Comparison of ENCODE assay signal across 17 cellular contexts in the genomic region with DNA sequence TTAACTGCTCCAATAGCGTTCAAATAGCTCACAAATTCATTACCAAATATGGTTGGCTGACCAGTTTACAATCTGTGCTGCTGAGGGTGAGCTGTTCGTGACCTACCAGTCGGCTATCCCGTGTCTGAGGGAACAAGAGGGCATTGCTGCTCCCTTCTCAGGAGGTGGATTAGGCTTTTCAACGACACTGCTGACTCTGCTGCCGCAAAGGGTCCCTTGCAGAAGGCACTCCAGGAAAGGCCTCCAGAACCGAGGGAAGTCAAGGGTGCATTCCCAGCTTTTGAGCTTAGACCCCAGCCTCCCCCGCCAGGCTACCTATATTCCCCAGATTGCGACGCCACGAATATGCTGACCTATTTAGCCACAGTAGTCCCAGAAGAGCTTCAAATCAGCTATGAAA. TPM values are rescaled to one million over a fixed set of nuclear protein-coding genes. Genes with fewer than 3 reads are reported as not detected.
A peak's percentile ranks its signal among the peaks of the same experiment; 100 is the strongest.
DNase-seq lines count a peak whose midpoint lies in the region; ATAC-seq and TF ChIP-seq lines count a peak whose summit lies in the region.
"Had no signal": no experiment of that assay in that cellular context is flagged by ENCODE, and none has a peak within 500 bp of the region (broad histone marks: within the 10 kb centered on the region; RNA-seq: fewer than 3 reads in every experiment).

No MANE protein-coding gene starts in this region.

- ATAC-seq in left lobe of liver (peak; percentile 91), upper lobe of left lung (ENCODE audit: low FRiP score in 2 of 2) (no peak)

- H3K27ac ChIP-seq in KOPT-K1 (ENCODE audit: low read depth, low read length, poor library complexity, severe bottlenecking), result peak overlapping the region; percentile 33
- peak overlapping the region; percentile 84 to 91 (median 86) for H3K27ac ChIP-seq in esophagus muscularis mucosa (replicated peaks in 1 of 4)
- peak overlapping the region; percentile 81 to 89 for H3K27ac ChIP-seq in tibial artery
- no peak overlapping the region for H3K27ac ChIP-seq in upper lobe of left lung

- no peak for TF ChIP-seq CTCF in esophagus muscularis mucosa (IDR thresholded peaks at IDR 0.05)
- TF ChIP-seq CTCF in tibial artery (IDR thresholded peaks at IDR 0.05), result no peak
- TF ChIP-seq CTCF in upper lobe of left lung (IDR thresholded peaks at IDR 0.05), result no peak

- H3K27me3 ChIP-seq in esophagus muscularis mucosa (no peaks in the 10 kb centered on the region), tibial artery (no peaks in the 10 kb centered on the region), upper lobe of left lung (no peaks in the 10 kb centered on the region)

- no peak for TF ChIP-seq EP300 in esophagus muscularis mucosa (IDR thresholded peaks at IDR 0.05)
- no peak for TF ChIP-seq EP300 in upper lobe of left lung (IDR thresholded peaks at IDR 0.05)

- WGBS in esophagus muscularis mucosa, result 49% methylated on average over 11 of the region's 11 CpGs
- WGBS in upper lobe of left lung, 2 donors, result 84 to 94% methylated on average over 9 to 11 of the region's 11 CpGs

- H3K4me1 ChIP-seq in esophagus muscularis mucosa (peaks cover 53 to 87% (median 78%) of the 10 kb centered on the region in 4 donors), tibial artery (peaks cover 0 to 64% (median 22%) of the 10 kb centered on the region in 4 donors), upper lobe of left lung (peaks cover 7 to 19% (median 13%) of the 10 kb centered on the region in 4 donors)

- H3K36me3 ChIP-seq in KOPT-K1 (ENCODE audit: insufficient read depth, low read length) (peaks cover 35% of the 10 kb centered on the region), esophagus muscularis mucosa (no peaks in the 10 kb centered on the region), tibial artery (no peaks in the 10 kb centered on the region), upper lobe of left lung (no peaks in the 10 kb centered on the region)

- DNase-seq in esophagus muscularis mucosa (ENCODE audit: extremely low spot score) (no peak), left lobe of liver (ENCODE audit: low spot score) (peak; percentile 69), tibial artery (peak in 1 of 2 donors; percentile 81), upper lobe of left lung (no peak), NCI-H1694 (lab: John Stamatoyannopoulos, UW) (no peak), SK-N-DZ (ENCODE audit: low spot score) (no peak)
- DNase-seq in activated CD4-positive, alpha-beta T cell treated with anti-CD3 and anti-CD28 coated beads for 4 hours, result no peak
- DNase-seq: activated CD4-positive, CD25-positive, alpha-beta regulatory T cell treated with anti-CD3 and anti-CD28 coated beads, Interleukin-2, amount 50 U/mL, for 72 hours; DND-41; erythroblast; NCI-H2081; NCI-H69; RPMI8226; substantia nigra had no signal

- H3K9me3 ChIP-seq in KOPT-K1 (ENCODE audit: insufficient read depth, low read length, poor library complexity, severe bottlenecking), result no peaks in the 10 kb centered on the region
- H3K9me3 ChIP-seq in esophagus muscularis mucosa, result no peaks in the 10 kb centered on the region
- H3K9me3 ChIP-seq in tibial artery, result no peaks in the 10 kb centered on the region
- no peaks in the 10 kb centered on the region for H3K9me3 ChIP-seq in upper lobe of left lung

- peak overlapping the region; percentile 29 to 50 (median 40) for H3K4me3 ChIP-seq in esophagus muscularis mucosa
- H3K4me3 ChIP-seq in tibial artery, result peak overlapping the region; percentile 51 to 52
- no peak overlapping the region for H3K4me3 ChIP-seq in upper lobe of left lung

- intact Hi-C loops in esophagus muscularis mucosa (cut with DNase I), result no loop called here
- intact Hi-C loops in tibial artery (cut with DNase I; ENCODE audit: low total_unique reads), result no loop called here

- TF ChIP-seq POLR2A in esophagus muscularis mucosa (IDR thresholded peaks at IDR 0.05; ENCODE audit: low read depth) (no peak), upper lobe of left lung (IDR thresholded peaks at IDR 0.05) (no peak)

RNA-seq across cellular contexts. Expression of gene GJC1, which starts 32.3 kb away (rescaled TPM):
- total RNA-seq in esophagus muscularis mucosa (10 to 100 TPM; 26.5 to 61.9 (median 37.4) TPM), left lobe of liver (0.53 TPM), upper lobe of left lung (10 to 100 TPM in 2 of 6 donors, 1 to 10 TPM in 4; 4.2 to 14.8 (median 8.6) TPM)
- 41.0 and 48.8 TPM in 2 replicates for polyA plus RNA-seq in SK-N-DZ (2014; cell fraction: cytosol; rRNA removed)
- polyA plus RNA-seq in SK-N-DZ (2014; cell fraction: nucleus; rRNA removed), result 15.7 and 37.2 TPM in 2 replicates

RNA-seq across cellular contexts. Expression of gene ADAM11, which starts 39.0 kb away (rescaled TPM):
- total RNA-seq in esophagus muscularis mucosa, result under 1 TPM; under 0.01 to 0.98 (median 0.64) TPM
- 0.13 TPM for total RNA-seq in left lobe of liver
- 1 to 10 TPM in 1 of 6 donors, under 1 TPM in 4, not detected in 1; 0.15 to 1.0 (median 0.20) TPM for total RNA-seq in upper lobe of left lung
- 10.4 and 12.3 TPM in 2 replicates for polyA plus RNA-seq in SK-N-DZ (2014; cell fraction: cytosol; rRNA removed)
- polyA plus RNA-seq in SK-N-DZ (2014; cell fraction: nucleus; rRNA removed), result 97.2 and 118 TPM in 2 replicates

RNA-seq across cellular contexts. Expression of gene HIGD1B, which starts 49.9 kb away (rescaled TPM):
- total RNA-seq in esophagus muscularis mucosa (1 to 10 TPM; 3.3 to 7.4 (median 4.9) TPM), left lobe of liver (not detected), upper lobe of left lung (10 to 100 TPM in 3 of 6 donors, 1 to 10 TPM in 2, not detected in 1; 1.9 to 33.3 (median 15.9) TPM)
- polyA plus RNA-seq in SK-N-DZ (2014; cell fraction: cytosol; rRNA removed), result not detected in 2 replicates
- not detected in 2 replicates for polyA plus RNA-seq in SK-N-DZ (2014; cell fraction: nucleus; rRNA removed)
- total RNA-seq: lung microvascular endothelial cell; T-helper 1 cell treated with Interleukin-12 subunit alpha and Interleukin-12 subunit beta and Interleukin-4 antibody, amounts not matched to agents 30 ng/mL and 1 ng/mL, for 36 hours had no signal

Comparison
In these comparisons a context has a peak if more than half of its experiments do, and no peak if none do; other contexts are left out.
1. H3K27ac ChIP-seq: peak in KOPT-K1 (single experiment), esophagus muscularis mucosa (4 of 4) and tibial artery (2 of 2); none in upper lobe of left lung (0 of 4).
2. H3K4me3 ChIP-seq: peak in esophagus muscularis mucosa (4 of 4) and tibial artery (2 of 2); none in upper lobe of left lung (0 of 4).